ENCODE assay signal across 19 cellular contexts in genomic region chr7:7237978-7238267, GRCh38.
"Had no signal": no experiment of that assay in that cellular context is flagged by ENCODE, and none has a peak within 500 bp of the region (broad histone marks: within the 10 kb centered on the region; RNA-seq: fewer than 3 reads in every experiment).

No MANE protein-coding gene starts in this region.

- DNase-seq: activated CD4-positive, alpha-beta T cell treated with anti-CD3 and anti-CD28 coated beads, Interleukin-2, amount 50 U/mL, for 1 hour; activated CD4-positive, CD25-positive, alpha-beta regulatory T cell treated with anti-CD3 and anti-CD28 coated beads, Interleukin-2, amount 50 U/mL, for 72 hours; activated CD8-positive, alpha-beta memory T cell treated with anti-CD3 and anti-CD28 coated beads, Interleukin-2, amount 50 U/mL, for 4 hours; activated effector memory CD4-positive, alpha-beta T cell treated with anti-CD3 and anti-CD28 coated beads, Interleukin-2, amount 50 U/mL, for 16 hours; activated naive CD4-positive, alpha-beta T cell treated with anti-CD3 and anti-CD28 coated beads, Interleukin-2, amount 50 U/mL, for 16 hours; activated T-cell treated with anti-CD3 and anti-CD28 coated beads, Interleukin-2, amount 50 U/mL, for 48 hours; adrenal gland; kidney glomerular epithelial cell; naive thymus-derived CD4-positive, alpha-beta T cell; sigmoid colon; spleen; stimulated activated CD4-positive, alpha-beta T cell treated with anti-CD3 and anti-CD28 coated beads, Interleukin-4, amount 100 ng/mL, for 4 hours; thyroid gland had no signal

- H3K9me3 Mint-ChIP-seq: memory B cell; naive thymus-derived CD4-positive, alpha-beta T cell; stimulated activated memory B cell treated with anti-CD40 and anti-IgM and Interleukin-4, amounts not matched to agents 10 μg/mL and 1 μg/mL and 100 μg/mL, for 72 hours; T-helper 1 cell treated with Interleukin-12 subunit alpha and Interleukin-12 subunit beta and Interleukin-4 antibody, amounts not matched to agents 30 μg/mL and 1 μg/mL, for 36 hours had no signal

- H3K4me3 ChIP-seq: adrenal gland, sigmoid colon, spleen, thyroid gland had no signal

- H3K27ac Mint-ChIP-seq: stimulated activated memory B cell treated with anti-CD40 and anti-IgM and Interleukin-4, amounts not matched to agents 10 μg/mL and 1 μg/mL and 100 μg/mL, for 72 hours; T-helper 1 cell treated with Interleukin-12 subunit alpha and Interleukin-12 subunit beta and Interleukin-4 antibody, amounts not matched to agents 30 μg/mL and 1 μg/mL, for 36 hours had no signal

- H3K36me3 ChIP-seq: adrenal gland, thyroid gland had no signal

- H3K27me3 Mint-ChIP-seq: memory B cell; naive thymus-derived CD4-positive, alpha-beta T cell; stimulated activated memory B cell treated with anti-CD40 and anti-IgM and Interleukin-4, amounts not matched to agents 10 μg/mL and 1 μg/mL and 100 μg/mL, for 72 hours had no signal

- FAIRE-seq: frontal cortex, urothelium cell line had no signal

- ATAC-seq: stimulated activated memory B cell treated with anti-CD40 and anti-IgM and Interleukin-4, amounts not matched to agents 10 μg/mL and 1 μg/mL and 100 μg/mL, for 72 hours had no signal

- H3K27ac ChIP-seq: adrenal gland, neutrophil, thyroid gland had no signal

- H3K27me3 ChIP-seq: adrenal gland, neutrophil, sigmoid colon, spleen, thyroid gland had no signal

- H3K4me3 Mint-ChIP-seq: memory B cell; naive thymus-derived CD4-positive, alpha-beta T cell; stimulated activated memory B cell treated with anti-CD40 and anti-IgM and Interleukin-4, amounts not matched to agents 10 μg/mL and 1 μg/mL and 100 μg/mL, for 72 hours; T-helper 1 cell treated with Interleukin-12 subunit alpha and Interleukin-12 subunit beta and Interleukin-4 antibody, amounts not matched to agents 30 μg/mL and 1 μg/mL, for 36 hours had no signal

- H3K9me3 ChIP-seq: adrenal gland, neutrophil, sigmoid colon, spleen, thyroid gland had no signal
